18 cellular contexts compared by ENCODE assay signal in the genomic region with DNA sequence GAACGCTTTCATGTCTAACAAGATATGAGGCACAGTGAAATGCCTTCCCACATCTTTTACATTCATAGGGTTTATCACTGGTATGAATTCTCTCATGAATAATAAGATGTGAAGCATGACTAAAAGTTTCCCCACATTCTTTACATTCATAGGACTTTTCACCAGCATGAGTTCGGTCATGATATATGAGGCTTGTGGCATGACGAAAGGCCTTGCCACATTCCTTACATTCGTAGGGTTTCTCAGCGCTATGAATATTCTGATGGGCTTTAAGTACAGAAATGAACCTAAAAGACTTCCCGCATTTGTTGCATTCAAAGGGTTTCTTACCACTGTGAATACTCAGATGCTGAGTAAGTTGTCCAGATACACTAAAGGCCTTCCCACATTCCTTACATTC.
"Had no signal": no experiment of that assay in that cellular context is flagged by ENCODE, and none has a peak within 500 bp of the region (broad histone marks: within the 10 kb centered on the region; RNA-seq: fewer than 3 reads in every experiment).

No MANE protein-coding gene starts in this region.

- FAIRE-seq: endothelial cell of umbilical vein, islet of Langerhans, pancreas had no signal

- H3K9me3 ChIP-seq: pancreas, testis had no signal

- H3K27me3 ChIP-seq: foreskin keratinocyte, pancreas, testis, tibial nerve had no signal

- DNase-seq: effector CD4-positive, alpha-beta T cell; endodermal cell; erythroblast; kidney glomerular epithelial cell; mucosa of descending colon; natural killer cell; pancreas; right cardiac atrium; stimulated activated CD4-positive, alpha-beta T cell treated with anti-CD3 and anti-CD28 coated beads, Interleukin-4, amount 100 ng/mL, for 24 hours; stimulated activated naive CD8-positive, alpha-beta T cell treated with anti-CD3 and anti-CD28 coated beads, Interleukin-15, amount 100 ng/mL, for 72 hours; testis had no signal

- H3K4me3 ChIP-seq: coronary artery, mucosa of descending colon, pancreas, smooth muscle cell, testis, tibial nerve had no signal

- H3K27ac ChIP-seq: coronary artery, foreskin keratinocyte, pancreas, testis, tibial nerve had no signal

- ATAC-seq: foreskin keratinocyte; mucosa of descending colon; natural killer cell; pancreas; right cardiac atrium; stimulated activated memory B cell treated with anti-CD40 and anti-IgM and Interleukin-4, amounts not matched to agents 10 μg/mL and 1 μg/mL and 100 μg/mL, for 72 hours; stimulated activated naive CD8-positive, alpha-beta T cell treated with anti-CD3 and anti-CD28 coated beads, Interleukin-15, amount 100 ng/mL, for 72 hours had no signal

- H3K4me2 ChIP-seq: smooth muscle cell had no signal

- H3K4me1 ChIP-seq: foreskin keratinocyte, pancreas, testis, tibial nerve had no signal
